Comparison of ENCODE assay signal across 8 cellular contexts in the genomic region with DNA sequence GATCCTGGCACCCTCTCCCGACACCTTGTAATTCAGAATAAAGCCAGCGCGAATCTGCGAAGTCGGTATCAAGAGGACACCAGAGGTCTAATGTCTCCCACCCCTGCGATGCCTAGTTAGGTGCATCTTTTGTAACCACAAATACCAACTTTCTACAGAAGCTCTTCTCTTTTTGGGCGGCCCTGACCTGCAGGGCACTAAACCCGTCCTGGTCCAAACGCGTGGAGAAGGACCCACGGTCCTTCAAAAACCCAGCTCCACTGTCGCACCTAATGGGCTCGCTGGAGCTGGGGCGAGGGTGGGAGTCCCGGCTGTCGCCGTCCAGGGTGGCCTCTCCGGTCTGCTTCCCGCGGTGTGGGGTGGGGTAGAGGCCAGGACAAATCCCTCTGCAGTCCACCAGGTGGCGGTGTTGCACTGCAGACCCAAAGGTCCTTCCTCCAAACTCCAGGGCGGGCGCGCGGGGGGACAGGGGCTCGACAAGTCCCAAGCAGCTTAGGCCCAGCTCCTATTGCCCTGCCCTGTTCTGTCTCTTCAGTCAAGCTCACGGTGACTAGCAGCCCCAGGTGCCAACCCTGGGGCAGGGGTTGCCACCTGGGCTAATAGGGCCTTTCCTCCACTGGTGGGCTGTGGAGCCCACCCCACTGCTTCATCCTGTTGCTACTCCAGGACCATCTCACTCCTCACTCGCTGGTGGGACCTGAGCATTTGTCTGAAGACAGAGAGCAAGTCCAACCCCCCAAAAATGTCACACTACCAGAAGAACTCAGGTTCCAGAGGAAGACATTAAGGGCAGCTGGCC. TPM values are rescaled to one million over a fixed set of nuclear protein-coding genes. Genes with fewer than 3 reads are reported as not detected.
A peak's percentile ranks its signal among the peaks of the same experiment; 100 is the strongest.
DNase-seq lines count a peak whose midpoint lies in the region; ATAC-seq and TF ChIP-seq lines count a peak whose summit lies in the region.

No MANE protein-coding gene starts in this region.

- H3K4me1 ChIP-seq in ascending aorta (peaks cover 2 to 12% of the 10 kb centered on the region in 2 donors), hepatocyte (ENCODE audit: insufficient read depth) (peaks cover 22% of the 10 kb centered on the region)

- no peak overlapping the region for H3K4me3 ChIP-seq in ascending aorta
- no peak overlapping the region for H3K4me3 ChIP-seq in hepatocyte

- H3K9me3 ChIP-seq in ascending aorta (no peaks in the 10 kb centered on the region), hepatocyte (ENCODE audit: low read depth) (no peaks in the 10 kb centered on the region)

- H3K27ac ChIP-seq in ascending aorta: no peak overlapping the region
- H3K27ac ChIP-seq in hepatocyte: no peak overlapping the region

- intact Hi-C loops in ascending aorta (cut with DNase I) (loop anchor here (1.0 to 5.0 kb wide), 5 partner anchors 97 to 194 kb away; no protein-coding TSS in a partner anchor), sciatic nerve (cut with DNase I) (loop anchor here (5.0 to 10.0 kb wide), 4 partner anchors 91 to 194 kb away; no protein-coding TSS in a partner anchor)

- TF ChIP-seq CTCF in ascending aorta (IDR thresholded peaks at IDR 0.05) (peak; percentile 92 to 97 (median 94)), hepatocyte (IDR thresholded peaks at IDR 0.05; ENCODE audit: poor library complexity) (peak; percentile 96)

- DNase-seq in SKM-1 treated with dmso at 0.1 percent for 144 hours (lab: John Stamatoyannopoulos, UW; ENCODE audit: unreplicated experiment): peak; percentile 44
- DNase-seq in SKM-1 (lab: John Stamatoyannopoulos, UW; ENCODE audit: unreplicated experiment): no peak
- DNase-seq in NCI-H1092 treated with DMSO at 0.1 percent for 48 hours (lab: John Stamatoyannopoulos, UW): peak; percentile 95
- peak; percentile 82 for DNase-seq in T-helper 9 cell
- DNase-seq in ascending aorta (ENCODE audit: low spot score in 2 of 2): peak in 1 of 2 donors; percentile 82
- peak; percentile 87 for DNase-seq in hepatocyte (ENCODE audit: low spot score)
- peak; percentile 92 for DNase-seq in sciatic nerve (ENCODE audit: low spot score)

- H3K36me3 ChIP-seq in ascending aorta: no peaks in the 10 kb centered on the region
- H3K36me3 ChIP-seq in hepatocyte (replicated peaks; ENCODE audit: insufficient read depth, low read depth): no peaks in the 10 kb centered on the region

- ATAC-seq in sciatic nerve (peak; percentile 81), GM18861 (IDR thresholded peaks at IDR 0.05; ENCODE audit: unreplicated experiment) (no peak)

- WGBS in hepatocyte (ENCODE audit: low lambda C conversion rate, missing lambda C conversion rate): 9% methylated on average over 28 of the region's 28 CpGs

- no peaks in the 10 kb centered on the region for H3K79me2 ChIP-seq in hepatocyte

- H4K20me1 ChIP-seq in hepatocyte (ENCODE audit: insufficient read depth, poor library complexity, severe bottlenecking): no peaks in the 10 kb centered on the region

- H3K9me2 ChIP-seq in hepatocyte (replicated peaks; ENCODE audit: insufficient read depth): no peaks in the 10 kb centered on the region

- no peak overlapping the region for H2AFZ ChIP-seq in hepatocyte

- peak overlapping the region; percentile 73 for H3K4me2 ChIP-seq in hepatocyte

- peaks cover 45% of the 10 kb centered on the region for H3K27me3 ChIP-seq in ascending aorta
- H3K27me3 ChIP-seq in hepatocyte: peaks cover 88% of the 10 kb centered on the region

RNA-seq across cellular contexts. Expression of a gene that starts 2.7 kb away (rescaled TPM):
- not detected for total RNA-seq in ascending aorta
- not detected in 2 replicates for total RNA-seq in hepatocyte
- polyA plus RNA-seq in hepatocyte: not detected in 2 replicates
- not detected for total RNA-seq in sciatic nerve

RNA-seq across cellular contexts. Expression of a gene that starts 10.9 kb away (rescaled TPM):
- total RNA-seq in ascending aorta (96.7 TPM), hepatocyte (60.1 and 62.4 TPM in 2 replicates), sciatic nerve (41.9 TPM)
- 32.2 and 40.3 TPM in 2 replicates for polyA plus RNA-seq in hepatocyte

RNA-seq across cellular contexts. Expression of a gene that starts 14.2 kb away (rescaled TPM):
- 24.3 TPM for total RNA-seq in ascending aorta
- 6.9 and 9.1 TPM in 2 replicates for total RNA-seq in hepatocyte
- 7.1 and 13.5 TPM in 2 replicates for polyA plus RNA-seq in hepatocyte
- total RNA-seq in sciatic nerve: 10.6 TPM

RNA-seq across cellular contexts. Expression of a gene that starts 40.8 kb away (rescaled TPM):
- total RNA-seq in ascending aorta (81.1 TPM), hepatocyte (14.7 and 29.3 TPM in 2 replicates), sciatic nerve (26.9 TPM)
- 28.3 and 30.9 TPM in 2 replicates for polyA plus RNA-seq in hepatocyte

RNA-seq across cellular contexts. Expression of a gene that starts 47.3 kb away (rescaled TPM):
- total RNA-seq in ascending aorta (88.8 TPM), hepatocyte (168 and 188 TPM in 2 replicates), sciatic nerve (354 TPM)
- 103 and 115 TPM in 2 replicates for polyA plus RNA-seq in hepatocyte
